ENCODE assay signal across 8 cellular contexts in the genomic region with DNA sequence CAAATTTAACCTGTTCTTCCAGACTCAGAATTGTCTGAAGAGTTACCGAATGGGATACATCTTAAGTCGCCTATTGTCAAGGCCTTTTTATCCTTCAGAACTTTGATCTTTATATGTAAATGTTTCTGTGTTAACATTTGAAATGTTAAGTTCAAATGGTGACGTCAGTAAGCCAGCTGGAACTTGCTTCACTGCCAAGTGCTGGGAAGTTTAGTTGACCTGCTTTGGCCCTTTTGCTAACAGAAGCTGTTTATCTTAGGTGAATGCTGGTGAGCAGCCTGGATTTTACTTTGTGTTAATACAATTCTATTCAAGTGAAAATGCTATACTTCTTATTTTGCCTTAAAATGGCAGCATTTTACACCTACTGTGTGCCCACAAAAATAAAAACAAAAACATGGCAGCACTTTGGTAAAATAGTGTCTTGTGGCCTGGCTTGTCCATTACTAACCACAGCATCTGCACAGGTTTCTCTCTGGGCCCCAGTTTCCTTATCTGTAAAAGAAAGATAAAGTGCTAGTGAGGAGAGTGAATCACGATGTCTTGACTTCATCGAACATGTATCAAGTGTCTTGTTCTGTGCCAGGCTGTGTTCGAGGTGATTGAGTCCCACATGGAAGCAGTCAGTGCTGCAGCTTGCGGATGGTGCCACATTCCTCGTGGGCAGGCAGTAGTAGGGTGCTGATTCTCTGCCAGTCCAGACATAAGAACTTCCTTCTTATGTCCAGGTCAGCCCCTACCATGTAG. TPM values are rescaled to one million over a fixed set of nuclear protein-coding genes. Genes with fewer than 3 reads are reported as not detected.
DNase-seq lines count a peak whose midpoint lies in the region; ATAC-seq and TF ChIP-seq lines count a peak whose summit lies in the region.

No MANE protein-coding gene starts in this region.

- peaks cover 10% of the 10 kb centered on the region for H3K9me3 Mint-ChIP-seq in activated T-helper 1 cell treated with anti-CD3 and anti-CD28 coated beads, Interleukin-12 subunit alpha, Interleukin-12 subunit beta, Interleukin-2, Interleukin-4 antibody, amounts not matched to agents 30 ng/mL and 10 ng/mL and 1 ng/mL, durations not matched to agents 14 hours and 24 hours and 36 hours

- ATAC-seq in sciatic nerve = peak; percentile 23

- H3K9me3 ChIP-seq in right atrium auricular region = no peaks in the 10 kb centered on the region

- H3K4me1 Mint-ChIP-seq in activated T-helper 1 cell treated with anti-CD3 and anti-CD28 coated beads, Interleukin-12 subunit alpha, Interleukin-12 subunit beta, Interleukin-2, Interleukin-4 antibody, amounts not matched to agents 30 ng/mL and 10 ng/mL and 1 ng/mL, durations not matched to agents 14 hours and 24 hours and 36 hours (ENCODE audit: low read depth) = peaks cover 23% of the 10 kb centered on the region

- H3K27me3 ChIP-seq in right atrium auricular region = no peaks in the 10 kb centered on the region

- H3K27me3 Mint-ChIP-seq in activated T-helper 1 cell treated with anti-CD3 and anti-CD28 coated beads, Interleukin-12 subunit alpha, Interleukin-12 subunit beta, Interleukin-2, Interleukin-4 antibody, amounts not matched to agents 30 ng/mL and 10 ng/mL and 1 ng/mL, durations not matched to agents 14 hours and 24 hours and 36 hours (ENCODE audit: insufficient read depth) = no peaks in the 10 kb centered on the region

- peak overlapping the region; percentile 96 for H3K4me3 Mint-ChIP-seq in activated T-helper 1 cell treated with anti-CD3 and anti-CD28 coated beads, Interleukin-12 subunit alpha, Interleukin-12 subunit beta, Interleukin-2, Interleukin-4 antibody, amounts not matched to agents 30 ng/mL and 10 ng/mL and 1 ng/mL, durations not matched to agents 14 hours and 24 hours and 36 hours

- DNase-seq in HCEC 1CT (peak; percentile 68), right atrium auricular region (ENCODE audit: low spot score) (no peak), sciatic nerve (ENCODE audit: low spot score) (no peak), ureter (ENCODE audit: low spot score) (no peak), KBM-7 (no peak), OCI-M2 (lab: John Stamatoyannopoulos, UW; ENCODE audit: unreplicated experiment) (no peak)
- no peak for DNase-seq in activated T-helper 1 cell treated with anti-CD3 and anti-CD28 coated beads, Interleukin-12 subunit alpha, Interleukin-12 subunit beta, Interleukin-2, Interleukin-4 antibody, amounts not matched to agents 30 ng/mL and 10 ng/mL and 1 ng/mL, durations not matched to agents 14 hours and 24 hours and 36 hours (ENCODE audit: low spot score)
- no peak for DNase-seq in stimulated activated CD4-positive, alpha-beta T cell treated with anti-CD3 and anti-CD28 coated beads, Interleukin-2, amount 100 ng/mL, for 24 hours

- no peak for TF ChIP-seq CTCF in right atrium auricular region (IDR thresholded peaks at IDR 0.05)

- peaks cover 5% of the 10 kb centered on the region for H3K36me3 Mint-ChIP-seq in activated T-helper 1 cell treated with anti-CD3 and anti-CD28 coated beads, Interleukin-12 subunit alpha, Interleukin-12 subunit beta, Interleukin-2, Interleukin-4 antibody, amounts not matched to agents 30 ng/mL and 10 ng/mL and 1 ng/mL, durations not matched to agents 14 hours and 24 hours and 36 hours (ENCODE audit: low read depth)

- in situ Hi-C loops in KBM-7 (cut with MboI; ENCODE audit: low pct_unique_long_range_greater_than_20kb, low sequenced_read_pairs) = no loop called here

- no peak overlapping the region for H3K4me3 ChIP-seq in right atrium auricular region

- H3K27ac ChIP-seq in right atrium auricular region = peak overlapping the region; percentile 91 to 94

- intact Hi-C loops in activated T-helper 1 cell treated with anti-CD3 and anti-CD28 coated beads, Interleukin-12 subunit alpha, Interleukin-12 subunit beta, Interleukin-2, Interleukin-4 antibody, amounts not matched to agents 30 ng/mL and 10 ng/mL and 1 ng/mL, durations not matched to agents 14 hours and 24 hours and 36 hours (cut with micrococcal nuclease) = loop anchor here (2.0 to 10.0 kb wide), 5 partner anchors 57 to 833 kb away; partner anchors contain the start of genes ANKRD10, IRS2 and RAB20
- intact Hi-C loops in sciatic nerve (cut with DNase I) = no loop called here

- H3K4me1 ChIP-seq in right atrium auricular region = peaks cover 0 to 34% of the 10 kb centered on the region in 2 donors

- peaks cover 5% of the 10 kb centered on the region for H3K36me3 ChIP-seq in right atrium auricular region

- no peak overlapping the region for H3K27ac Mint-ChIP-seq in activated T-helper 1 cell treated with anti-CD3 and anti-CD28 coated beads, Interleukin-12 subunit alpha, Interleukin-12 subunit beta, Interleukin-2, Interleukin-4 antibody, amounts not matched to agents 30 ng/mL and 10 ng/mL and 1 ng/mL, durations not matched to agents 14 hours and 24 hours and 36 hours

RNA-seq across cellular contexts. Expression of gene NAXD, which starts 2.2 kb away (rescaled TPM):
- 22.0 and 22.2 TPM in 2 replicates for total RNA-seq in activated T-helper 1 cell treated with anti-CD3 and anti-CD28 coated beads, Interleukin-12 subunit alpha, Interleukin-12 subunit beta, Interleukin-2, Interleukin-4 antibody, amounts not matched to agents 30 ng/mL and 10 ng/mL and 1 ng/mL, durations not matched to agents 14 hours and 24 hours and 36 hours
- total RNA-seq in right atrium auricular region (10 to 100 TPM; 16.8 to 17.4 TPM), sciatic nerve (38.9 TPM), ureter (37.8 TPM)

RNA-seq across cellular contexts. Expression of gene RAB20, which starts 56.0 kb away (rescaled TPM):
- 1.1 and 1.5 TPM in 2 replicates for total RNA-seq in activated T-helper 1 cell treated with anti-CD3 and anti-CD28 coated beads, Interleukin-12 subunit alpha, Interleukin-12 subunit beta, Interleukin-2, Interleukin-4 antibody, amounts not matched to agents 30 ng/mL and 10 ng/mL and 1 ng/mL, durations not matched to agents 14 hours and 24 hours and 36 hours
- 10 to 100 TPM; 10.8 to 15.7 TPM for total RNA-seq in right atrium auricular region
- 23.8 TPM for total RNA-seq in sciatic nerve
- 35.4 TPM for total RNA-seq in ureter
